33 cellular contexts compared by ENCODE assay signal in the genomic region with DNA sequence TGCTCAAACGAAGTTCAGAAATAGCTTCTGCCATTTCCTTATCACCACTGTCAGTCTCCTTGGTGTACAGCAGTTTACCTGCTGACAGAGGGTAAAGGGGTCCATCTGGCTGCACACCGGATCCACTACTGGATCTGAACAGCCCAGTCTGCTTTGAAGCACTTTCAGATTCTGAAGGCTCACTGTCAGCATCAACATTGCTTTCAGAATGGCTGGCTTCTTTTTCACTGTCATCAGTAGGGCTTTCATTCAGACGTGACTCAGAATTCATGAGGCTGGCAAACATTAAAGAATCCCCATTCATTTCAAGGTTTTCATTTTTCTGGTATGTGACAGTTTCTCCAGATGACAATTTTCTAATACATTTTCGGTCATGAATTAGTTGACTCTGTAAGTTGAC. TPM values are rescaled to one million over a fixed set of nuclear protein-coding genes. Genes with fewer than 3 reads are reported as not detected.
DNase-seq lines count a peak whose midpoint lies in the region; ATAC-seq and TF ChIP-seq lines count a peak whose summit lies in the region.
"Had no signal": no experiment of that assay in that cellular context is flagged by ENCODE, and none has a peak within 500 bp of the region (broad histone marks: within the 10 kb centered on the region; RNA-seq: fewer than 3 reads in every experiment).

No MANE protein-coding gene starts in this region.

- in situ Hi-C loops in SK-MEL-5 (cut with HindIII; ENCODE audit: low pct_unique_long_range_greater_than_20kb, low sequenced_read_pairs), result no loop called here

- no peak for TF ChIP-seq CTCF in left ventricle myocardium inferior (IDR thresholded peaks at IDR 0.05; ENCODE audit: borderline replicate concordance)

- no peaks in the 10 kb centered on the region for H3K27me3 Mint-ChIP-seq in activated CD4-positive, alpha-beta T cell treated with anti-CD3 and anti-CD28 coated beads for 36 hours
- H3K27me3 Mint-ChIP-seq in T-cell, result no peaks in the 10 kb centered on the region
- H3K27me3 Mint-ChIP-seq: activated CD4-positive, alpha-beta T cell treated with anti-CD3 and anti-CD28 coated beads, Interleukin-2, amount 10 ng/mL, durations not matched to agents 7 days and 5 days; type B pancreatic cell had no signal

- POLR2A ChIA-PET in activated CD4-positive, alpha-beta T cell treated with anti-CD3 and anti-CD28 coated beads for 36 hours (lab: Charles Lee), result no interaction called here
- POLR2A ChIA-PET in T-cell (lab: Charles Lee), result interaction anchor here in 1 of 2 donors (0.6 kb wide), 1 partner anchor 9 kb away, joined by 9 read pairs; no protein-coding TSS in a partner anchor

- CTCF ChIA-PET in activated CD4-positive, alpha-beta T cell treated with anti-CD3 and anti-CD28 coated beads for 36 hours (lab: Charles Lee), result interaction anchor here (1.5 kb wide), 1 partner anchor 12 kb away, joined by 3 read pairs; no protein-coding TSS in a partner anchor
- CTCF ChIA-PET in T-cell (lab: Charles Lee), result no interaction called here

- no peak overlapping the region for H3K4me3 Mint-ChIP-seq in activated CD4-positive, alpha-beta T cell treated with anti-CD3 and anti-CD28 coated beads for 36 hours
- H3K4me3 Mint-ChIP-seq in T-cell, result no peak overlapping the region
- H3K4me3 Mint-ChIP-seq: activated CD4-positive, alpha-beta T cell treated with anti-CD3 and anti-CD28 coated beads, Interleukin-2, amount 10 ng/mL, durations not matched to agents 7 days and 5 days; activated naive CD4-positive, alpha-beta T cell treated with anti-CD3 and anti-CD28 coated beads for 36 hours; H9; nephron; type B pancreatic cell had no signal

- peak; percentile 53 for ATAC-seq in activated CD4-positive, alpha-beta T cell treated with anti-CD3 and anti-CD28 coated beads for 36 hours
- peak; percentile 50 for ATAC-seq in GM21717 (IDR thresholded peaks at IDR 0.05; ENCODE audit: unreplicated experiment)
- ATAC-seq in T-cell (replicated peaks in 1 of 4), result no peak
- ATAC-seq: gastrocnemius medialis, lower lobe of right lung had no signal

- H3K27me3 ChIP-seq in left ventricle myocardium inferior (ENCODE audit: low read depth), result no peaks in the 10 kb centered on the region
- H3K27me3 ChIP-seq: esophagus squamous epithelium, gastrocnemius medialis, hepatocyte had no signal

- peaks cover 12% of the 10 kb centered on the region for H3K9me3 Mint-ChIP-seq in activated CD4-positive, alpha-beta T cell treated with anti-CD3 and anti-CD28 coated beads for 36 hours (ENCODE audit: low read depth)
- peaks cover 4 to 13% (median 4%) of the 10 kb centered on the region in 3 donors for H3K9me3 Mint-ChIP-seq in T-cell

- no peak overlapping the region for H3K27ac ChIP-seq in left ventricle myocardium inferior (replicated peaks)
- H3K27ac ChIP-seq: 22Rv1, C4-2B, esophagus squamous epithelium, gastrocnemius medialis, hepatocyte, lower lobe of right lung, WERI-Rb-1 had no signal

- no peak overlapping the region for H3K4me3 ChIP-seq in left ventricle myocardium inferior
- H3K4me3 ChIP-seq: esophagus squamous epithelium, gastrocnemius medialis, hepatocyte, lower lobe of right lung had no signal

- no peak for DNase-seq in activated CD4-positive, alpha-beta T cell treated with anti-CD3 and anti-CD28 coated beads for 36 hours
- no peak for DNase-seq in activated CD4-positive, alpha-beta T cell treated with anti-CD3 and anti-CD28 coated beads for 48 hours
- DNase-seq in SK-MEL-5 (ENCODE audit: low read depth, low spot score) (peak; percentile 48), pons (ENCODE audit: low spot score) (peak; percentile 77), left ventricle myocardium inferior (no peak), T-cell (no peak)
- DNase-seq in effector CD8-positive, alpha-beta T cell (lab: John Stamatoyannopoulos, UW), result no peak
- DNase-seq: activated CD4-positive, alpha-beta T cell treated with anti-CD3 and anti-CD28 coated beads, Interleukin-2, amount 10 ng/mL, durations not matched to agents 7 days and 5 days; activated naive CD4-positive, alpha-beta T cell treated with anti-CD3 and anti-CD28 coated beads for 36 hours; Caco-2; dermis blood vessel endothelial cell; DMS53; esophagus squamous epithelium; gastrocnemius medialis; H9; IMR-90; lower lobe of right lung; MV-4-11; NCI-H1436 treated with DMSO at 0.1 percent for 48 hours; NCI-H2081 treated with DMSO at 0.1 percent for 48 hours; NCI-H345; NCI-H748 treated with DMSO at 0.1 percent for 48 hours; SIG-M5; stimulated activated CD4-positive, alpha-beta T cell treated with anti-CD3 and anti-CD28 coated beads, Interleukin-15, amount 100 ng/mL, for 24 hours; stimulated activated CD4-positive, alpha-beta T cell treated with anti-CD3 and anti-CD28 coated beads, Interleukin-4, amount 100 ng/mL, for 4 hours; T-helper 9 cell; WERI-Rb-1 had no signal

- no peak overlapping the region for H3K27ac Mint-ChIP-seq in activated CD4-positive, alpha-beta T cell treated with anti-CD3 and anti-CD28 coated beads for 36 hours
- no peak overlapping the region for H3K27ac Mint-ChIP-seq in T-cell
- H3K27ac Mint-ChIP-seq: activated CD4-positive, alpha-beta T cell treated with anti-CD3 and anti-CD28 coated beads, Interleukin-2, amount 10 ng/mL, durations not matched to agents 7 days and 5 days; activated naive CD4-positive, alpha-beta T cell treated with anti-CD3 and anti-CD28 coated beads for 36 hours; H9; nephron; type B pancreatic cell had no signal

- H3K36me3 Mint-ChIP-seq in activated CD4-positive, alpha-beta T cell treated with anti-CD3 and anti-CD28 coated beads for 36 hours (ENCODE audit: low read depth), result peaks cover 37% of the 10 kb centered on the region
- peaks cover 44% of the 10 kb centered on the region for H3K36me3 Mint-ChIP-seq in T-cell

- intact Hi-C loops in activated CD4-positive, alpha-beta T cell treated with anti-CD3 and anti-CD28 coated beads for 36 hours (cut with DNase I, micrococcal nuclease), result no loop called here
- intact Hi-C loops in left ventricle myocardium inferior (cut with micrococcal nuclease), result no loop called here

- peaks cover 2% of the 10 kb centered on the region for H3K4me1 Mint-ChIP-seq in activated CD4-positive, alpha-beta T cell treated with anti-CD3 and anti-CD28 coated beads for 36 hours
- H3K4me1 Mint-ChIP-seq in T-cell, result no peaks in the 10 kb centered on the region
- H3K4me1 Mint-ChIP-seq: activated CD4-positive, alpha-beta T cell treated with anti-CD3 and anti-CD28 coated beads, Interleukin-2, amount 10 ng/mL, durations not matched to agents 7 days and 5 days; nephron had no signal

- H3K9me3 ChIP-seq in left ventricle myocardium inferior (replicated peaks), result peaks cover 2% of the 10 kb centered on the region
- H3K9me3 ChIP-seq: Caco-2, esophagus squamous epithelium, gastrocnemius medialis, lower lobe of right lung had no signal

- H3K36me3 ChIP-seq in left ventricle myocardium inferior, result peaks cover 11% of the 10 kb centered on the region
- H3K36me3 ChIP-seq: lower lobe of right lung, WERI-Rb-1 had no signal

- no peaks in the 10 kb centered on the region for H3K4me1 ChIP-seq in left ventricle myocardium inferior
- H3K4me1 ChIP-seq: Caco-2, esophagus squamous epithelium, gastrocnemius medialis, lower lobe of right lung had no signal

RNA-seq across cellular contexts. Expression of a gene that starts 21.0 kb away (rescaled TPM):
- total RNA-seq in activated CD4-positive, alpha-beta T cell treated with anti-CD3 and anti-CD28 coated beads for 36 hours, result 100 to 1,000 TPM; 127 to 148 TPM
- total RNA-seq in SK-MEL-5 (2014; rRNA removed; shearing (Covaris generic)), result 34.4 and 38.3 TPM in 2 replicates
- 13.1 and 27.7 TPM in 2 replicates for polyA plus RNA-seq in SK-MEL-5 (2015; cell fraction: cytosol; rRNA removed)
- polyA plus RNA-seq in SK-MEL-5 (2015; cell fraction: nucleus; rRNA removed), result 812 and 822 TPM in 2 replicates
- total RNA-seq in left ventricle myocardium inferior, result 52.0 TPM
- 100 to 1,000 TPM; 212 to 351 (median 234) TPM for total RNA-seq in T-cell

RNA-seq across cellular contexts. Expression of a gene that starts 52.1 kb away (rescaled TPM):
- 10 to 100 TPM; 13.5 to 23.4 TPM for total RNA-seq in activated CD4-positive, alpha-beta T cell treated with anti-CD3 and anti-CD28 coated beads for 36 hours
- total RNA-seq in SK-MEL-5 (2014; rRNA removed; shearing (Covaris generic)), result 9.4 and 12.0 TPM in 2 replicates
- polyA plus RNA-seq in SK-MEL-5 (2015; cell fraction: cytosol; rRNA removed), result 11.0 and 13.7 TPM in 2 replicates
- polyA plus RNA-seq in SK-MEL-5 (2015; cell fraction: nucleus; rRNA removed), result 13.2 and 13.5 TPM in 2 replicates
- total RNA-seq in left ventricle myocardium inferior (36.2 TPM), T-cell (1 to 10 TPM; 2.0 to 5.0 (median 2.9) TPM)

Comparison
In these comparisons a context has a peak if more than half of its experiments do, and no peak if none do; other contexts are left out.
1. ATAC-seq: peak in activated CD4-positive, alpha-beta T cell treated with anti-CD3 and anti-CD28 coated beads for 36 hours (single experiment) and GM21717 (single experiment); none in T-cell (0 of 4).
2. DNase-seq: peak in SK-MEL-5 (single experiment) and pons (single experiment); none in activated CD4-positive, alpha-beta T cell treated with anti-CD3 and anti-CD28 coated beads for 36 hours (single experiment), activated CD4-positive, alpha-beta T cell treated with anti-CD3 and anti-CD28 coated beads for 48 hours (single experiment), effector CD8-positive, alpha-beta T cell (single experiment), left ventricle myocardium inferior (single experiment) and T-cell (0 of 34).